2 cellular contexts compared by ENCODE assay signal in genomic region chr1:12490547-12491142, GRCh38.
A peak's percentile ranks its signal among the peaks of the same experiment; 100 is the strongest.
TF ChIP-seq lines count a peak whose summit lies in the region.

No MANE protein-coding gene starts in this region.

TF ChIP-seq in IMR-90, 13 proteins besides CTCF, POLR2A, EP300 and RAD21:
- no peak for TF ChIP-seq BHLHE40 (IDR thresholded peaks at IDR 0.05; ENCODE audit: low read depth, low read length)
- no peak for TF ChIP-seq MAZ (IDR thresholded peaks at IDR 0.05; ENCODE audit: borderline replicate concordance, low read depth, low read length)
- no peak for TF ChIP-seq CHD1 (IDR thresholded peaks at IDR 0.05; ENCODE audit: low read depth, low read length)
- no peak for TF ChIP-seq FOS (IDR thresholded peaks at IDR 0.05; ENCODE audit: low read depth, low read length)
- TF ChIP-seq NFE2L2 (IDR thresholded peaks at IDR 0.05; ENCODE audit: low read depth, low read length), result no peak
- no peak for TF ChIP-seq USF2 (IDR thresholded peaks at IDR 0.05; ENCODE audit: low read depth, low read length)
- no peak for TF ChIP-seq RFX5 (IDR thresholded peaks at IDR 0.05; ENCODE audit: low read depth, low read length)
- TF ChIP-seq MAFK (IDR thresholded peaks at IDR 0.05; ENCODE audit: low read depth, low read length), result no peak
- no peak for TF ChIP-seq ELK1 (IDR thresholded peaks at IDR 0.05; ENCODE audit: borderline replicate concordance, low read depth, low read length)
- TF ChIP-seq CEBPB (IDR thresholded peaks at IDR 0.05; ENCODE audit: low read depth, low read length), result no peak
- no peak for TF ChIP-seq SMC3 (IDR thresholded peaks at IDR 0.05; ENCODE audit: low read depth, low read length)

TF ChIP-seq in H1, 55 proteins besides CTCF, POLR2A, EP300 and RAD21:
- TF ChIP-seq ATF2 (IDR thresholded peaks at IDR 0.05; ENCODE audit: low read length) (no peak), CTBP2 (IDR thresholded peaks at IDR 0.05; ENCODE audit: borderline replicate concordance, insufficient read depth, insufficient read length, low read length) (no peak), RXRA (IDR thresholded peaks at IDR 0.05; ENCODE audit: insufficient read depth, low read depth, low read length) (no peak), ZNF274 (IDR thresholded peaks at IDR 0.05; ENCODE audit: borderline replicate concordance, extremely low read depth, low read length) (no peak), ATF3 (IDR thresholded peaks at IDR 0.05; ENCODE audit: insufficient read depth, low read depth, low read length) (no peak), SP2 (IDR thresholded peaks at IDR 0.05; ENCODE audit: low read length) (no peak), GTF2F1 (IDR thresholded peaks at IDR 0.05; ENCODE audit: borderline replicate concordance, low read depth, low read length) (no peak), PHF8 (conservative IDR thresholded peaks at IDR 0.05; ENCODE audit: low read depth, low read length) (no peak), MAX (IDR thresholded peaks at IDR 0.05) (no peak), TCF12 (IDR thresholded peaks at IDR 0.05; ENCODE audit: low read depth, low read length) (peak; percentile 72; the same call in 1 of the 2 replicates), CBX5 (IDR thresholded peaks at IDR 0.05; ENCODE audit: low read depth, low read length) (no peak), EZH2 (IDR thresholded peaks at IDR 0.05; ENCODE audit: low read depth, low read length, severe bottlenecking) (no peak), CREB1 (IDR thresholded peaks at IDR 0.05) (0 out of 2 replicates have a peak, but pooled peaks have one; percentile 12)
